In the genomic region with DNA sequence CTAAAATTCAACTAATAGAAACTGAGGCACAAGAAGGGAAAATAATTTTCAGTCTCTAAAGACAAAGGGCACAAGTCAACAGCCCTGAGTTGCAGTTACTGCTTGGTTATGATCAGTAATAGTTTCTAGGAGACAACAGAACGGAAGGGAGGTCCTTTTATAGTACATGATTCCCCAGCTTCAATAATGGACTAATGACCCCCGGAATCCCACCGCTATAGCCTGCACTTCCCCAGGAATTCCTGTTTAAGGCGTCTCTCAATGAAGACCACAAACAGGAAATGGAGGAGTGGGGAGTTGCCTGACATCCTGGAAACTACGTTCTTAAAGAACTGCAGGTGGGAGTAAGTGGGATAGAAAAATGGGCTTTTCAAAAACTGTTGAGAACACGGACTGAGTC, we compare ENCODE assay signal across 8 cellular contexts.
DNase-seq lines count a peak whose midpoint lies in the region; ATAC-seq and TF ChIP-seq lines count a peak whose summit lies in the region.

No MANE protein-coding gene starts in this region.

- peak overlapping the region; percentile 44 for H3K14ac ChIP-seq in IMR-90 (replicated peaks; ENCODE audit: low read depth, low read length)

- peaks cover 46% of the 10 kb centered on the region for H3K36me3 Mint-ChIP-seq in Calu3 (ENCODE audit: insufficient read depth, unreplicated experiment)
- peaks cover 79% of the 10 kb centered on the region for H3K36me3 Mint-ChIP-seq in nephron (ENCODE audit: low read depth)
- peaks cover 64% of the 10 kb centered on the region for H3K36me3 Mint-ChIP-seq in activated CD4-positive, alpha-beta T cell treated with anti-CD3 and anti-CD28 coated beads, Interleukin-2, amount 10 ng/mL, durations not matched to agents 7 days and 5 days (ENCODE audit: low read depth)

- peak overlapping the region; percentile 72 for H2AK5ac ChIP-seq in IMR-90 (ENCODE audit: low read depth, low read length)

- peak overlapping the region; percentile 85 for H2AFZ ChIP-seq in IMR-90 (replicated peaks; ENCODE audit: low read length, poor library complexity)

- no peak for DNase-seq in Calu3
- DNase-seq in IMR-90: peak; percentile 15
- DNase-seq in choroid plexus epithelial cell (ENCODE audit: low read depth): peak; percentile 43
- DNase-seq in activated CD4-positive, alpha-beta T cell treated with anti-CD3 and anti-CD28 coated beads, Interleukin-2, amount 10 ng/mL, durations not matched to agents 7 days and 5 days: no peak
- no peak for DNase-seq in GM19238 (ENCODE audit: insufficient read length, low spot score)

- peak overlapping the region; percentile 57 to 85 for H4K8ac ChIP-seq in IMR-90 (ENCODE audit: low read depth in 2 of 2, low read length in 2 of 2)

- H2BK5ac ChIP-seq in IMR-90 (ENCODE audit: low read depth, low read length, poor library complexity, severe bottlenecking): peak overlapping the region; percentile 67

- H3K9ac ChIP-seq in IMR-90 (ENCODE audit: low read depth, low read length): peak overlapping the region; percentile 26

- ATAC-seq in IMR-90 (ENCODE audit: low read depth): no peak
- no peak for ATAC-seq in GM21423 (IDR thresholded peaks at IDR 0.05; ENCODE audit: unreplicated experiment)
- ATAC-seq in GM18861 (IDR thresholded peaks at IDR 0.05; ENCODE audit: unreplicated experiment): no peak

- peak overlapping the region; percentile 87 for H4K5ac ChIP-seq in IMR-90 (ENCODE audit: low read depth, low read length)

- no peaks in the 10 kb centered on the region for H3K9me1 ChIP-seq in IMR-90 (ENCODE audit: insufficient read depth, low read length)

- peak overlapping the region; percentile 31; the same call in 1 of the 2 replicates for H3K18ac ChIP-seq in IMR-90 (ENCODE audit: low read depth, low read length)

- dilution Hi-C loops in IMR-90 (cut with HindIII; ENCODE audit: low sequenced_read_pairs, unreplicated experiment): no loop called here

- H3K27ac ChIP-seq in IMR-90 (ENCODE audit: insufficient read depth, low read length): peak overlapping the region; percentile 66; the same call in 1 of the 2 replicates

- peak overlapping the region; percentile 72 for H3K56ac ChIP-seq in IMR-90 (ENCODE audit: extremely low read depth, insufficient read depth, low read length)

- peaks cover 5 to 15% of the 10 kb centered on the region in 2 experiments for H3K79me1 ChIP-seq in IMR-90 (ENCODE audit: low read depth in 1 of 2, low read length in 2 of 2)

- H3K27me3 ChIP-seq in IMR-90 (ENCODE audit: control insufficient read depth, insufficient read depth, low read length): no peaks in the 10 kb centered on the region

- H3K4me3 ChIP-seq in IMR-90 (ENCODE audit: insufficient read depth, low read depth, low read length) (peak overlapping the region; percentile 2; the same call in 1 of the 2 replicates), choroid plexus epithelial cell (ENCODE audit: low read depth, low read length) (peak overlapping the region; percentile 26)

- TF ChIP-seq RAD21 in IMR-90 (IDR thresholded peaks at IDR 0.05; ENCODE audit: low read length): no peak

- CTCF ChIA-PET in Calu3 (lab: Charles Lee): interaction anchor here (0.9 to 2.0 kb wide), 13 partner anchors 34 to 366 kb away, joined by 3 to 28 read pairs (median 8); a partner anchor contains a TSS
- CTCF ChIA-PET in IMR-90 (lab: Yijun Ruan, JAX): interaction anchor here (0.6 to 2.7 kb wide), 33 partner anchors 9 to 376 kb away, joined by 3 to 34 read pairs (median 6); a partner anchor contains a TSS
- CTCF ChIA-PET in activated CD4-positive, alpha-beta T cell treated with anti-CD3 and anti-CD28 coated beads, Interleukin-2, amount 10 ng/mL, durations not matched to agents 7 days and 5 days (lab: Charles Lee): interaction anchor here (0.6 to 2.2 kb wide), 23 partner anchors 9 to 1454 kb away, joined by 3 to 10 read pairs (median 5); a partner anchor contains a TSS

- H3K27me3 Mint-ChIP-seq in Calu3 (ENCODE audit: unreplicated experiment) (no peaks in the 10 kb centered on the region), nephron (ENCODE audit: low read depth) (no peaks in the 10 kb centered on the region)
- no peaks in the 10 kb centered on the region for H3K27me3 Mint-ChIP-seq in activated CD4-positive, alpha-beta T cell treated with anti-CD3 and anti-CD28 coated beads, Interleukin-2, amount 10 ng/mL, durations not matched to agents 7 days and 5 days

- no peaks in the 10 kb centered on the region for H3K9me3 ChIP-seq in IMR-90 (ENCODE audit: control insufficient read depth, insufficient read depth, low read length)

- no peaks in the 10 kb centered on the region for H4K20me1 ChIP-seq in IMR-90 (ENCODE audit: insufficient read depth, low read length)

- peak overlapping the region; percentile 87 for H2AK9ac ChIP-seq in IMR-90 (replicated peaks; ENCODE audit: low read depth, low read length, poor library complexity)

- H2BK120ac ChIP-seq in IMR-90 (ENCODE audit: low read depth, low read length): peak overlapping the region; percentile 56

- peak overlapping the region; percentile 52; the same call in 1 of the 2 replicates for H2BK20ac ChIP-seq in IMR-90 (ENCODE audit: low read depth, low read length)

- H3K9me3 Mint-ChIP-seq in Calu3 (ENCODE audit: low read depth, unreplicated experiment): no peaks in the 10 kb centered on the region
- peaks cover 10% of the 10 kb centered on the region for H3K9me3 Mint-ChIP-seq in nephron
- no peaks in the 10 kb centered on the region for H3K9me3 Mint-ChIP-seq in activated CD4-positive, alpha-beta T cell treated with anti-CD3 and anti-CD28 coated beads, Interleukin-2, amount 10 ng/mL, durations not matched to agents 7 days and 5 days

- peak overlapping the region; percentile 38; the same call in 1 of the 2 replicates for H3K4me2 ChIP-seq in IMR-90 (ENCODE audit: low read depth, low read length)

- no peaks in the 10 kb centered on the region for H3K36me3 ChIP-seq in IMR-90 (ENCODE audit: control insufficient read depth, insufficient read depth, low read length)

- H3K27ac Mint-ChIP-seq in Calu3 (ENCODE audit: unreplicated experiment) (peak overlapping the region; percentile 98), nephron (peak overlapping the region; percentile 97 to 100 (median 100))
- H3K27ac Mint-ChIP-seq in activated CD4-positive, alpha-beta T cell treated with anti-CD3 and anti-CD28 coated beads, Interleukin-2, amount 10 ng/mL, durations not matched to agents 7 days and 5 days: no peak overlapping the region

- H3K4me3 Mint-ChIP-seq in Calu3 (ENCODE audit: low read depth, unreplicated experiment) (peak overlapping the region; percentile 67), nephron (peak overlapping the region; percentile 45 to 77 (median 65))
- H3K4me3 Mint-ChIP-seq in activated CD4-positive, alpha-beta T cell treated with anti-CD3 and anti-CD28 coated beads, Interleukin-2, amount 10 ng/mL, durations not matched to agents 7 days and 5 days: no peak overlapping the region

- H3K4me1 ChIP-seq in IMR-90 (ENCODE audit: control insufficient read depth, insufficient read depth, low read length): peaks cover 7% of the 10 kb centered on the region

- peak overlapping the region; percentile 48; the same call in 1 of the 2 replicates for H3K23ac ChIP-seq in IMR-90 (ENCODE audit: low read depth, low read length)

- POLR2A ChIA-PET in IMR-90 (lab: Charles Lee; ENCODE audit: unreplicated experiment): interaction anchor here (1.2 to 1.4 kb wide), 2 partner anchors 30 to 146 kb away, joined by 4 to 10 read pairs; a partner anchor contains a TSS
- POLR2A ChIA-PET in activated CD4-positive, alpha-beta T cell treated with anti-CD3 and anti-CD28 coated beads, Interleukin-2, amount 10 ng/mL, durations not matched to agents 7 days and 5 days (lab: Charles Lee): no interaction called here

- H2BK15ac ChIP-seq in IMR-90 (ENCODE audit: low read depth, low read length): peak overlapping the region; percentile 16; the same call in 1 of the 3 replicates

- H4K91ac ChIP-seq in IMR-90 (ENCODE audit: insufficient read depth, low read depth, low read length): peak overlapping the region; percentile 35; the same call in 1 of the 2 replicates

- H3K4ac ChIP-seq in IMR-90 (ENCODE audit: low read depth, low read length): peak overlapping the region; percentile 83

- peaks cover 40% of the 10 kb centered on the region for H3K4me1 Mint-ChIP-seq in Calu3 (ENCODE audit: low read depth, unreplicated experiment)
- H3K4me1 Mint-ChIP-seq in nephron: peaks cover 42% of the 10 kb centered on the region
- peaks cover 24% of the 10 kb centered on the region for H3K4me1 Mint-ChIP-seq in activated CD4-positive, alpha-beta T cell treated with anti-CD3 and anti-CD28 coated beads, Interleukin-2, amount 10 ng/mL, durations not matched to agents 7 days and 5 days

- WGBS in IMR-90 (ENCODE audit: extremely low coverage in 2 of 2, insufficient read length in 1 of 2), 2 experiments: no CpG with 5 or more reads among the region's 6 CpGs

- no peak for TF ChIP-seq POLR2A in IMR-90 (IDR thresholded peaks at IDR 0.05; ENCODE audit: low read depth, low read length)

- in situ Hi-C loops in IMR-90 (cut with MboI; ENCODE audit: low sequenced_read_pairs): no loop called here

- intact Hi-C loops in Calu3 (cut with micrococcal nuclease; ENCODE audit: unreplicated experiment) (loop anchor here (1.0 to 10.0 kb wide), 6 partner anchors 37 to 753 kb away; a partner anchor contains a TSS), IMR-90 (cut with micrococcal nuclease) (loop anchor here (1.0 kb wide), 1 partner anchor 176 kb away; a partner anchor contains a TSS)

- TF ChIP-seq CTCF in Calu3 (IDR thresholded peaks at IDR 0.05; ENCODE audit: unreplicated experiment) (peak; percentile 62), IMR-90 (conservative IDR thresholded peaks at IDR 0.05; ENCODE audit: low read depth, low read length) (no peak), choroid plexus epithelial cell (conservative IDR thresholded peaks at IDR 0.05; ENCODE audit: low read depth, low read length) (no peak), nephron (IDR thresholded peaks at IDR 0.05; ENCODE audit: unreplicated experiment in 3 of 3) (no peak)

- BruUV-seq in Calu3 (replicated peaks; lab: Mats Ljungman, UMichigan) (no TSS peak), IMR-90 (replicated peaks; lab: Mats Ljungman, UMichigan) (no TSS peak)

TF ChIP-seq in IMR-90, 13 proteins besides CTCF, POLR2A, EP300 and RAD21 (continues in another document):
- TF ChIP-seq RCOR1 (IDR thresholded peaks at IDR 0.05; ENCODE audit: insufficient replicate concordance, low read length) (no peak), MAZ (IDR thresholded peaks at IDR 0.05; ENCODE audit: borderline replicate concordance, low read depth, low read length) (no peak), RFX5 (IDR thresholded peaks at IDR 0.05; ENCODE audit: low read depth, low read length) (no peak), MXI1 (IDR thresholded peaks at IDR 0.05; ENCODE audit: borderline replicate concordance, low read depth, low read length) (no peak), CEBPB (IDR thresholded peaks at IDR 0.05; ENCODE audit: low read depth, low read length) (no peak)

Comparison
In these comparisons a context has a peak if more than half of its experiments do, and no peak if none do; other contexts are left out.
1. DNase-seq: peak in IMR-90 (single experiment) and choroid plexus epithelial cell (single experiment); none in Calu3 (single experiment), activated CD4-positive, alpha-beta T cell treated with anti-CD3 and anti-CD28 coated beads, Interleukin-2, amount 10 ng/mL, durations not matched to agents 7 days and 5 days (single experiment) and GM19238 (single experiment).